38 cellular contexts compared by ENCODE assay signal in the genomic region with DNA sequence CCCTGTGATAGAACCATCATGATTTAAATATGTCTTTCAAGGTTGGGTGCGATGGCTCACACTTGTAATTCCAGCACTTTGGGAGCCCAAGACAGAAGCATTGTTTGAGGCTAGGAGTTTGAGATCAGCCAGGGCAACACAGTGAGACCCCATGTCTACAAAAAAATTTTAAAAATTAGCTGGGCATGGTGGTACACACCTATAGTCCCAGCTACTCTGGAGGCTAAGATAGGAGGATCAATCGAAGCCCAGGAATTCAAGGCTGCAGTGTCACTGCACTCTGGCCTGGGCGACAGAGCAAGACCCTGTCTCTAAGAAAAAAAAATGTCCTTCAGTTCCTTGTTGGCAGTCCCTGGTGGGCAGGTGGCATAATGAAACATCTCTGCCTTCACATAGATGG. TPM values are rescaled to one million over a fixed set of nuclear protein-coding genes. Genes with fewer than 3 reads are reported as not detected.
"Had no signal": no experiment of that assay in that cellular context is flagged by ENCODE, and none has a peak within 500 bp of the region (broad histone marks: within the 10 kb centered on the region; RNA-seq: fewer than 3 reads in every experiment).

No MANE protein-coding gene starts in this region.

- FAIRE-seq: bronchial epithelial cell, TTC549 had no signal

- H3K27ac ChIP-seq: ascending aorta, cardiac muscle cell had no signal

- H3K27me3 Mint-ChIP-seq: activated CD4-positive, alpha-beta T cell treated with anti-CD3 and anti-CD28 coated beads for 36 hours; activated naive CD4-positive, alpha-beta T cell treated with anti-CD3 and anti-CD28 coated beads, Interleukin-2, amount 10 ng/mL, durations not matched to agents 7 days and 5 days; activated naive CD8-positive, alpha-beta T cell treated with anti-CD3 and anti-CD28 coated beads, Interleukin-2, amount 50 U/mL, for 24 hours had no signal

- H3K36me3 Mint-ChIP-seq: activated CD8-positive, alpha-beta memory T cell treated with anti-CD3 and anti-CD28 coated beads, Interleukin-2, amount 10 ng/mL, durations not matched to agents 7 days and 5 days; activated naive CD4-positive, alpha-beta T cell treated with anti-CD3 and anti-CD28 coated beads, Interleukin-2, amount 10 ng/mL, durations not matched to agents 7 days and 5 days; activated naive CD4-positive, alpha-beta T cell treated with anti-CD3 and anti-CD28 coated beads, Interleukin-2, amount 50 U/mL, for 24 hours; brain had no signal

- DNase-seq: activated CD4-positive, alpha-beta memory T cell treated with anti-CD3 and anti-CD28 coated beads, Interleukin-2, amount 10 ng/mL, durations not matched to agents 7 days and 5 days; activated CD4-positive, alpha-beta T cell treated with anti-CD3 and anti-CD28 coated beads for 1 hour; activated CD4-positive, alpha-beta T cell treated with anti-CD3 and anti-CD28 coated beads for 36 hours; activated CD4-positive, alpha-beta T cell treated with anti-CD3 and anti-CD28 coated beads for 48 hours; activated CD4-positive, alpha-beta T cell treated with anti-CD3 and anti-CD28 coated beads, Interleukin-2, amount 10 ng/mL, durations not matched to agents 7 days and 5 days; activated CD4-positive, alpha-beta T cell treated with anti-CD3 and anti-CD28 coated beads, Interleukin-2, amount 50 U/mL, for 48 hours; activated CD4-positive, CD25-positive, alpha-beta regulatory T cell; activated CD8-positive, alpha-beta memory T cell treated with anti-CD3 and anti-CD28 coated beads for 24 hours; activated CD8-positive, alpha-beta memory T cell treated with anti-CD3 and anti-CD28 coated beads, Interleukin-2, amount 10 ng/mL, durations not matched to agents 7 days and 5 days; activated CD8-positive, alpha-beta memory T cell treated with anti-CD3 and anti-CD28 coated beads, Interleukin-2, amount 50 U/mL, for 48 hours; activated CD8-positive, alpha-beta T cell treated with anti-CD3 and anti-CD28 coated beads, Interleukin-2, amount 10 ng/mL, durations not matched to agents 7 days and 5 days; activated effector memory CD4-positive, alpha-beta T cell treated with Interleukin-2 at 50 U/mL for 16 hours; activated gamma-delta T cell; activated naive CD4-positive, alpha-beta T cell treated with anti-CD3 and anti-CD28 coated beads, Interleukin-2, amount 10 ng/mL, durations not matched to agents 7 days and 5 days; activated naive CD4-positive, alpha-beta T cell treated with Interleukin-2 at 50 U/mL for 16 hours; activated naive CD8-positive, alpha-beta T cell treated with anti-CD3 and anti-CD28 coated beads, Interleukin-2, amount 10 ng/mL, durations not matched to agents 7 days and 5 days; activated naive CD8-positive, alpha-beta T cell treated with anti-CD3 and anti-CD28 coated beads, Interleukin-2, amount 50 U/mL, for 24 hours; activated T-cell treated with anti-CD3 and anti-CD28 coated beads, Interleukin-2, amount 50 U/mL, for 24 hours; activated T-cell treated with anti-CD3 and anti-CD28 coated beads, Interleukin-2, amount 50 U/mL, for 48 hours; amygdala; anterior cingulate cortex; caudate nucleus; cerebellar nuclear complex; T-helper 1 cell; T-helper 2 cell; T-helper 9 cell had no signal

- H3K4me1 Mint-ChIP-seq: activated CD4-positive, alpha-beta memory T cell treated with anti-CD3 and anti-CD28 coated beads, Interleukin-2, amount 10 ng/mL, durations not matched to agents 7 days and 5 days; activated CD4-positive, alpha-beta T cell treated with anti-CD3 and anti-CD28 coated beads for 36 hours; activated CD4-positive, alpha-beta T cell treated with anti-CD3 and anti-CD28 coated beads, Interleukin-2, amount 10 ng/mL, durations not matched to agents 7 days and 5 days; activated CD8-positive, alpha-beta memory T cell treated with anti-CD3 and anti-CD28 coated beads, Interleukin-2, amount 10 ng/mL, durations not matched to agents 7 days and 5 days; activated naive CD4-positive, alpha-beta T cell treated with anti-CD3 and anti-CD28 coated beads, Interleukin-2, amount 10 ng/mL, durations not matched to agents 7 days and 5 days; activated naive CD4-positive, alpha-beta T cell treated with anti-CD3 and anti-CD28 coated beads, Interleukin-2, amount 50 U/mL, for 24 hours; activated naive CD8-positive, alpha-beta T cell treated with anti-CD3 and anti-CD28 coated beads, Interleukin-2, amount 10 ng/mL, durations not matched to agents 7 days and 5 days; central memory CD8-positive, alpha-beta T cell had no signal

- H3K27ac Mint-ChIP-seq: activated CD4-positive, alpha-beta memory T cell treated with anti-CD3 and anti-CD28 coated beads, Interleukin-2, amount 10 ng/mL, durations not matched to agents 7 days and 5 days; activated CD4-positive, alpha-beta T cell treated with anti-CD3 and anti-CD28 coated beads for 36 hours; activated CD4-positive, alpha-beta T cell treated with anti-CD3 and anti-CD28 coated beads, Interleukin-2, amount 10 ng/mL, durations not matched to agents 7 days and 5 days; activated CD8-positive, alpha-beta memory T cell treated with anti-CD3 and anti-CD28 coated beads, Interleukin-2, amount 10 ng/mL, durations not matched to agents 7 days and 5 days; activated CD8-positive, alpha-beta T cell treated with anti-CD3 and anti-CD28 coated beads, Interleukin-2, amount 10 ng/mL, durations not matched to agents 7 days and 5 days; activated naive CD4-positive, alpha-beta T cell treated with anti-CD3 and anti-CD28 coated beads, Interleukin-2, amount 10 ng/mL, durations not matched to agents 7 days and 5 days; activated naive CD4-positive, alpha-beta T cell treated with anti-CD3 and anti-CD28 coated beads, Interleukin-2, amount 50 U/mL, for 24 hours; activated naive CD8-positive, alpha-beta T cell; activated naive CD8-positive, alpha-beta T cell treated with anti-CD3 and anti-CD28 coated beads, Interleukin-2, amount 10 ng/mL, durations not matched to agents 7 days and 5 days; activated naive CD8-positive, alpha-beta T cell treated with anti-CD3 and anti-CD28 coated beads, Interleukin-2, amount 50 U/mL, for 24 hours; activated T-cell treated with anti-CD3 and anti-CD28 coated beads, Interleukin-2, amount 50 U/mL, for 24 hours; activated T-helper 2 cell treated with anti-CD3 and anti-CD28 coated beads, Interferon-gamma antibody, Interleukin-2, Interleukin-4, amounts not matched to agents 10 μg/mL and 5 μg/mL and 100 μg/mL, durations not matched to agents 14 hours and 24 hours and 36 hours; brain; T-helper 1 cell treated with Interleukin-12 subunit alpha and Interleukin-12 subunit beta and Interleukin-4 antibody, amounts not matched to agents 30 μg/mL and 1 μg/mL, for 36 hours; T-helper 2 cell treated with Interferon-gamma antibody and Interleukin-4, amounts not matched to agents 5 μg/mL and 100 μg/mL, for 36 hours had no signal

- H3K4me3 Mint-ChIP-seq: activated CD4-positive, alpha-beta memory T cell treated with anti-CD3 and anti-CD28 coated beads, Interleukin-2, amount 10 ng/mL, durations not matched to agents 7 days and 5 days; activated CD4-positive, alpha-beta T cell treated with anti-CD3 and anti-CD28 coated beads for 36 hours; activated CD4-positive, alpha-beta T cell treated with anti-CD3 and anti-CD28 coated beads, Interleukin-2, amount 10 ng/mL, durations not matched to agents 7 days and 5 days; activated CD8-positive, alpha-beta memory T cell treated with anti-CD3 and anti-CD28 coated beads, Interleukin-2, amount 10 ng/mL, durations not matched to agents 7 days and 5 days; activated CD8-positive, alpha-beta T cell treated with anti-CD3 and anti-CD28 coated beads, Interleukin-2, amount 10 ng/mL, durations not matched to agents 7 days and 5 days; activated naive CD4-positive, alpha-beta T cell treated with anti-CD3 and anti-CD28 coated beads, Interleukin-2, amount 10 ng/mL, durations not matched to agents 7 days and 5 days; activated naive CD4-positive, alpha-beta T cell treated with anti-CD3 and anti-CD28 coated beads, Interleukin-2, amount 50 U/mL, for 24 hours; activated naive CD8-positive, alpha-beta T cell; activated naive CD8-positive, alpha-beta T cell treated with anti-CD3 and anti-CD28 coated beads, Interleukin-2, amount 10 ng/mL, durations not matched to agents 7 days and 5 days; activated naive CD8-positive, alpha-beta T cell treated with anti-CD3 and anti-CD28 coated beads, Interleukin-2, amount 50 U/mL, for 24 hours; activated T-cell treated with anti-CD3 and anti-CD28 coated beads, Interleukin-2, amount 50 U/mL, for 24 hours; brain; central memory CD8-positive, alpha-beta T cell; T-helper 1 cell treated with Interleukin-12 subunit alpha and Interleukin-12 subunit beta and Interleukin-4 antibody, amounts not matched to agents 30 μg/mL and 1 μg/mL, for 36 hours; T-helper 2 cell treated with Interferon-gamma antibody and Interleukin-4, amounts not matched to agents 5 μg/mL and 100 μg/mL, for 36 hours had no signal

- H3K27me3 ChIP-seq: ascending aorta, cardiac muscle cell had no signal

- ATAC-seq: activated CD4-positive, alpha-beta T cell treated with anti-CD3 and anti-CD28 coated beads for 36 hours; activated CD4-positive, CD25-positive, alpha-beta regulatory T cell treated with anti-CD3 and anti-CD28 coated beads, Interleukin-2, amount 50 U/mL, for 24 hours; activated CD8-positive, alpha-beta memory T cell treated with anti-CD3 and anti-CD28 coated beads, Interleukin-2, amount 10 ng/mL, durations not matched to agents 7 days and 5 days; activated CD8-positive, alpha-beta T cell treated with anti-CD3 and anti-CD28 coated beads, Interleukin-2, amount 10 ng/mL, durations not matched to agents 7 days and 5 days; activated naive CD8-positive, alpha-beta T cell treated with anti-CD3 and anti-CD28 coated beads, Interleukin-2, amount 50 U/mL, for 24 hours had no signal

RNA-seq across cellular contexts. Expression of gene FLT1, which starts 46.0 kb away (rescaled TPM):
- total RNA-seq: bronchial epithelial cell had no signal
